16 cellular contexts compared by ENCODE assay signal in genomic region chr22:21092797-21093554, GRCh38. TPM values are rescaled to one million over a fixed set of nuclear protein-coding genes. Genes with fewer than 3 reads are reported as not detected.
A peak's percentile ranks its signal among the peaks of the same experiment; 100 is the strongest.
DNase-seq lines count a peak whose midpoint lies in the region; ATAC-seq, FAIRE-seq and TF ChIP-seq lines count a peak whose summit lies in the region.
"Had no signal": no experiment of that assay in that cellular context is flagged by ENCODE, and none has a peak within 500 bp of the region (broad histone marks: within the 10 kb centered on the region; RNA-seq: fewer than 3 reads in every experiment).

No MANE protein-coding gene starts in this region.

- no peak for ATAC-seq in GM19328 (IDR thresholded peaks at IDR 0.05; ENCODE audit: unreplicated experiment)

- DNase-seq in GM12891 (ENCODE audit: insufficient read length, low spot score) (no peak), OCI-M1 (lab: John Stamatoyannopoulos, UW) (peak; percentile 72), hepatocyte (ENCODE audit: low spot score) (no peak), COLO829 (ENCODE audit: low spot score) (no peak), DMS114 treated with DMSO at 0.1 percent for 48 hours (lab: John Stamatoyannopoulos, UW; ENCODE audit: unreplicated experiment) (no peak)
- DNase-seq: ACHN; BE2C; CD4-positive, alpha-beta T cell; DMS79 treated with DMSO at 0.1 percent for 48 hours; GF-D8; H9 had no signal

- H2AFZ ChIP-seq in hepatocyte: no peak overlapping the region

- H3K4me1 ChIP-seq in hepatocyte (ENCODE audit: insufficient read depth): peaks cover 12% of the 10 kb centered on the region
- H3K4me1 ChIP-seq: BE2C had no signal

- peak overlapping the region; percentile 79 for H3K27ac ChIP-seq in hepatocyte
- H3K27ac ChIP-seq: C4-2B had no signal

- no peaks in the 10 kb centered on the region for H3K27me3 ChIP-seq in hepatocyte
- H3K27me3 ChIP-seq: BE2C had no signal

- no peaks in the 10 kb centered on the region for H3K9me2 ChIP-seq in hepatocyte (replicated peaks; ENCODE audit: insufficient read depth)

- peak; percentile 33 for FAIRE-seq in GM12891 (lab: Jason Lieb, UNC)
- FAIRE-seq: A204.1, H1 had no signal

- H3K79me2 ChIP-seq in hepatocyte: no peaks in the 10 kb centered on the region

- no peak overlapping the region for H3K4me3 ChIP-seq in hepatocyte

- no peaks in the 10 kb centered on the region for H4K20me1 ChIP-seq in hepatocyte (ENCODE audit: insufficient read depth, poor library complexity, severe bottlenecking)

- no peaks in the 10 kb centered on the region for H3K9me3 ChIP-seq in hepatocyte (ENCODE audit: low read depth)
- H3K9me3 ChIP-seq: BE2C had no signal

- 91% methylated on average over 3 of the region's 3 CpGs for WGBS in hepatocyte (ENCODE audit: low lambda C conversion rate, missing lambda C conversion rate)

- H3K36me3 ChIP-seq in hepatocyte (replicated peaks; ENCODE audit: insufficient read depth, low read depth): no peaks in the 10 kb centered on the region
- H3K36me3 ChIP-seq: BE2C had no signal

- TF ChIP-seq CTCF in hepatocyte (IDR thresholded peaks at IDR 0.05; ENCODE audit: poor library complexity): no peak

- no peak overlapping the region for H3K4me2 ChIP-seq in hepatocyte

- TF ChIP-seq POLR2A in GM12891 (IDR thresholded peaks at IDR 0.05; ENCODE audit: low read depth, low read length): no peak

TF ChIP-seq in GM12891, 5 proteins besides CTCF, POLR2A, EP300 and RAD21:
- TF ChIP-seq PAX5 (IDR thresholded peaks at IDR 0.05; ENCODE audit: insufficient read depth, low read length, severe bottlenecking) (no peak), SPI1 (IDR thresholded peaks at IDR 0.05; ENCODE audit: low read depth, low read length) (no peak), TAF1 (IDR thresholded peaks at IDR 0.05; ENCODE audit: low read depth, low read length) (no peak), POU2F2 (IDR thresholded peaks at IDR 0.05; ENCODE audit: low read depth, low read length) (no peak), POLR2AphosphoS5 (IDR thresholded peaks at IDR 0.05; ENCODE audit: low read depth, low read length) (no peak)

RNA-seq across cellular contexts. Expression of gene LRRC74B, which starts 47.2 kb away (rescaled TPM):
- not detected for polyA plus RNA-seq in GM12891 (2012; ENCODE audit: low read depth, missing spikeins)
- total RNA-seq in hepatocyte: 0.20 TPM in 1 of 2 replicates, not detected in the other
- polyA plus RNA-seq in hepatocyte: 0.51 and 0.52 TPM in 2 replicates
- total RNA-seq: CD4-positive, alpha-beta T cell; H1; H9; HT-29 had no signal
- polyA plus RNA-seq: H1 had no signal
